In genomic region chr12:72365151-72365550, GRCh38 we compare ENCODE assay signal across 25 cellular contexts.
"Had no signal": no experiment of that assay in that cellular context is flagged by ENCODE, and none has a peak within 500 bp of the region (broad histone marks: within the 10 kb centered on the region; RNA-seq: fewer than 3 reads in every experiment).

No MANE protein-coding gene starts in this region.

- H3K36me3 Mint-ChIP-seq: activated naive CD8-positive, alpha-beta T cell treated with anti-CD3 and anti-CD28 coated beads for 36 hours; naive B cell; stimulated activated naive B cell treated with anti-CD40 and anti-IgM and Interleukin-4, amounts not matched to agents 10 μg/mL and 1 μg/mL and 100 μg/mL, for 72 hours had no signal

- H3K9me3 Mint-ChIP-seq: activated naive CD8-positive, alpha-beta T cell treated with anti-CD3 and anti-CD28 coated beads for 36 hours had no signal

- DNase-seq: activated CD4-positive, alpha-beta T cell treated with anti-CD3 and anti-CD28 coated beads for 4 hours; activated CD4-positive, alpha-beta T cell treated with anti-CD3 and anti-CD28 coated beads, Interleukin-2, amount 50 U/mL, for 4 hours; activated naive CD4-positive, alpha-beta T cell treated with Interleukin-2 at 50 U/mL for 16 hours; activated naive CD8-positive, alpha-beta T cell treated with anti-CD3 and anti-CD28 coated beads for 36 hours; activated T-cell treated with anti-CD3 and anti-CD28 coated beads for 4 hours; activated T-cell treated with anti-CD3 and anti-CD28 coated beads, Interleukin-2, amount 50 U/mL, for 72 hours; amygdala; colonic mucosa; effector CD8-positive, alpha-beta T cell; esophagus squamous epithelium; glutamatergic neuron; islet precursor cell; left cardiac atrium; left ventricle myocardium superior; naive B cell; pancreas; sigmoid colon; stimulated activated CD4-positive, alpha-beta T cell treated with anti-CD3 and anti-CD28 coated beads, Interleukin-15, amount 100 ng/mL, for 24 hours; stimulated activated CD4-positive, alpha-beta T cell treated with anti-CD3 and anti-CD28 coated beads, Interleukin-2, amount 100 ng/mL, for 24 hours; stimulated activated naive B cell treated with anti-CD40 and anti-IgM and Interleukin-4, amounts not matched to agents 10 μg/mL and 1 μg/mL and 100 μg/mL, for 72 hours had no signal

- H3K4me3 ChIP-seq: colonic mucosa, esophagus squamous epithelium, pancreas, prostate gland, sigmoid colon, tibial nerve had no signal

- H3K27me3 Mint-ChIP-seq: activated naive CD8-positive, alpha-beta T cell treated with anti-CD3 and anti-CD28 coated beads for 36 hours; naive B cell; stimulated activated naive B cell treated with anti-CD40 and anti-IgM and Interleukin-4, amounts not matched to agents 10 μg/mL and 1 μg/mL and 100 μg/mL, for 72 hours had no signal

- H3K27ac ChIP-seq: colonic mucosa, epithelial cell of prostate, esophagus squamous epithelium, pancreas, prostate gland, sigmoid colon, tibial nerve had no signal

- H3K9me3 ChIP-seq: colonic mucosa, esophagus squamous epithelium, pancreas, prostate gland, sigmoid colon, tibial nerve had no signal

- H3K4me1 ChIP-seq: colonic mucosa, esophagus squamous epithelium, prostate gland, sigmoid colon, tibial nerve had no signal

- FAIRE-seq: endometrium, frontal cortex, pancreas had no signal

- H3K27ac Mint-ChIP-seq: activated naive CD8-positive, alpha-beta T cell treated with anti-CD3 and anti-CD28 coated beads for 36 hours; activated T-cell treated with anti-CD3 and anti-CD28 coated beads, Interleukin-2, amount 50 U/mL, for 72 hours; stimulated activated naive B cell treated with anti-CD40 and anti-IgM and Interleukin-4, amounts not matched to agents 10 μg/mL and 1 μg/mL and 100 μg/mL, for 72 hours had no signal

- H3K4me3 Mint-ChIP-seq: activated naive CD8-positive, alpha-beta T cell treated with anti-CD3 and anti-CD28 coated beads for 36 hours; activated T-cell treated with anti-CD3 and anti-CD28 coated beads, Interleukin-2, amount 50 U/mL, for 72 hours; naive B cell; stimulated activated naive B cell treated with anti-CD40 and anti-IgM and Interleukin-4, amounts not matched to agents 10 μg/mL and 1 μg/mL and 100 μg/mL, for 72 hours had no signal

- ATAC-seq: activated T-cell treated with anti-CD3 and anti-CD28 coated beads, Interleukin-2, amount 50 U/mL, for 72 hours; left cardiac atrium; left ventricle myocardium superior; pancreas; stimulated activated naive B cell treated with anti-CD40 and anti-IgM and Interleukin-4, amounts not matched to agents 10 μg/mL and 1 μg/mL and 100 μg/mL, for 72 hours had no signal

- H3K36me3 ChIP-seq: colonic mucosa, esophagus squamous epithelium, pancreas, prostate gland, sigmoid colon, tibial nerve had no signal

- H3K27me3 ChIP-seq: colonic mucosa, esophagus squamous epithelium, pancreas, sigmoid colon, tibial nerve had no signal

- H3K4me1 Mint-ChIP-seq: activated naive CD8-positive, alpha-beta T cell treated with anti-CD3 and anti-CD28 coated beads for 36 hours; naive B cell; stimulated activated naive B cell treated with anti-CD40 and anti-IgM and Interleukin-4, amounts not matched to agents 10 μg/mL and 1 μg/mL and 100 μg/mL, for 72 hours had no signal
